ENCODE assay signal across 10 cellular contexts in the genomic region with DNA sequence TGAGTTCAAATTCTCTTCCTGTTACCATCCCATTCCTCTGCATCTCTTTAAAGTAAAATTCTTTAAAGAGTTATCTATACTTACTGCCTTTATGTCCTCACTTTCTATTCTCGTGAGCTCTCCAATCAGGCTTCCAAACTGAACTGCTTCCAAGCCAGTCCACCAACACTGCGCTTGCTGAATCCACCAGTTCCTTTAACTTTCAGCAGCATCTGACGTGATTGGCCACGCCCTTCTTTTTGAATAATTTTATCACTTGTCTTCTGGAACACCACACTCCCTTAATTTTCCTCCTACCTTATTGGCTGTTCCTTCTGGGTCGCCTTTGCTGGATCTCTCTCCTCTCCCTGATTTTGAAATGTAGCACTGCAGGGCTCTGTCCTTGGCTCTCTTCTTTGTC. TPM values are rescaled to one million over a fixed set of nuclear protein-coding genes. Genes with fewer than 3 reads are reported as not detected.
"Had no signal": no experiment of that assay in that cellular context is flagged by ENCODE, and none has a peak within 500 bp of the region (broad histone marks: within the 10 kb centered on the region; RNA-seq: fewer than 3 reads in every experiment).

A gene (minus strand): TSS at position 170 of the 400 bp plus-strand sequence. CDS start 4,170 bp downstream, outside the sequence.

- H3K9ac ChIP-seq: GM23248 had no signal

- H3K4me3 Mint-ChIP-seq: HFFc6 had no signal

- DNase-seq: GM23248, GOT3, H7, HFFc6, IMR-90, KG1 had no signal

- H3K36me3 ChIP-seq: HAP-1 had no signal

- H3K4me3 ChIP-seq: GM23248, HAP-1, K562 had no signal

- H3K4me1 ChIP-seq: HAP-1 had no signal

- ATAC-seq: HCT116, K562 had no signal

- H3K27ac ChIP-seq: GM23248 had no signal

- H3K9me3 ChIP-seq: HAP-1 had no signal

- H3K27ac Mint-ChIP-seq: HFFc6 had no signal

- H3K9me3 Mint-ChIP-seq: HFFc6 had no signal

- H2AFZ ChIP-seq: GM23248 had no signal

RNA-seq across cellular contexts. Expression of the gene that starts here (rescaled TPM):
- total RNA-seq: GM23248, H7, HFFc6, HT-29, IMR-90, K562 had no signal
- polyA plus RNA-seq: GM23248, IMR-90, K562 had no signal
